Comparison of ENCODE assay signal across 9 cellular contexts in genomic region chr12:64666054-64666914, GRCh38. TPM values are rescaled to one million over a fixed set of nuclear protein-coding genes. Genes with fewer than 3 reads are reported as not detected.
DNase-seq lines count a peak whose midpoint lies in the region; ATAC-seq and TF ChIP-seq lines count a peak whose summit lies in the region.
"Had no signal": no experiment of that assay in that cellular context is flagged by ENCODE, and none has a peak within 500 bp of the region (broad histone marks: within the 10 kb centered on the region; RNA-seq: fewer than 3 reads in every experiment).

No MANE protein-coding gene starts in this region.

- CTCF ChIA-PET in activated naive CD4-positive, alpha-beta T cell treated with anti-CD3 and anti-CD28 coated beads, Interleukin-2, amount 10 ng/mL, durations not matched to agents 7 days and 5 days (lab: Charles Lee) = interaction anchor here (1.0 kb wide), 1 partner anchor 117 kb away, joined by 3 read pairs; no protein-coding TSS in a partner anchor

- H3K9me3 Mint-ChIP-seq in activated naive CD4-positive, alpha-beta T cell treated with anti-CD3 and anti-CD28 coated beads, Interleukin-2, amount 10 ng/mL, durations not matched to agents 7 days and 5 days = no peaks in the 10 kb centered on the region

- TF ChIP-seq POLR2A in esophagus squamous epithelium (IDR thresholded peaks at IDR 0.05) = no peak

- H4K20me1 ChIP-seq in Karpas-422 (ENCODE audit: insufficient read depth, low read depth, low read length) = no peaks in the 10 kb centered on the region

- H3K4me3 ChIP-seq in Karpas-422 (ENCODE audit: low read length) (peak overlapping the region; percentile 5), esophagus squamous epithelium (no peak overlapping the region), upper lobe of right lung (no peak overlapping the region)

- peak overlapping the region; percentile 62 for H3K4me2 ChIP-seq in Karpas-422 (ENCODE audit: low read depth, low read length, poor library complexity, severe bottlenecking)

- H3K27me3 ChIP-seq in Karpas-422 (ENCODE audit: low read length) = no peaks in the 10 kb centered on the region
- no peaks in the 10 kb centered on the region for H3K27me3 ChIP-seq in esophagus squamous epithelium
- no peaks in the 10 kb centered on the region for H3K27me3 ChIP-seq in upper lobe of right lung

- peaks cover 85% of the 10 kb centered on the region for H3K4me1 Mint-ChIP-seq in activated naive CD4-positive, alpha-beta T cell treated with anti-CD3 and anti-CD28 coated beads, Interleukin-2, amount 10 ng/mL, durations not matched to agents 7 days and 5 days

- H3K27me3 Mint-ChIP-seq in activated naive CD4-positive, alpha-beta T cell treated with anti-CD3 and anti-CD28 coated beads, Interleukin-2, amount 10 ng/mL, durations not matched to agents 7 days and 5 days = no peaks in the 10 kb centered on the region

- DNase-seq in activated naive CD4-positive, alpha-beta T cell treated with anti-CD3 and anti-CD28 coated beads, Interleukin-2, amount 10 ng/mL, durations not matched to agents 7 days and 5 days = no peak
- no peak for DNase-seq in activated naive CD4-positive, alpha-beta T cell treated with anti-CD3 and anti-CD28 coated beads, Interleukin-2, amount 50 U/mL, for 16 hours
- no peak for DNase-seq in Karpas-422
- no peak for DNase-seq in esophagus squamous epithelium (lab: John Stamatoyannopoulos, UW)
- DNase-seq in upper lobe of right lung = no peak
- no peak for DNase-seq in cortex of kidney (lab: John Stamatoyannopoulos, UW)
- no peak for DNase-seq in stimulated activated CD4-positive, alpha-beta T cell treated with anti-CD3 and anti-CD28 coated beads, Interleukin-2, amount 100 ng/mL, for 24 hours
- DNase-seq in NCI-H524 (lab: John Stamatoyannopoulos, UW) = no peak
- DNase-seq: NCI-H345 had no signal

- no peak for TF ChIP-seq CTCF in esophagus squamous epithelium (IDR thresholded peaks at IDR 0.05)
- no peak for TF ChIP-seq CTCF in upper lobe of right lung (IDR thresholded peaks at IDR 0.05)

- ATAC-seq in upper lobe of right lung = no peak

- 44 to 63% methylated on average over 3 of the region's 3 CpGs for WGBS in esophagus squamous epithelium, 2 donors

- H3K79me2 ChIP-seq in Karpas-422 (ENCODE audit: low read length) = peaks cover 97% of the 10 kb centered on the region

- no peaks in the 10 kb centered on the region for H3K9me3 ChIP-seq in Karpas-422 (ENCODE audit: low read length)
- no peaks in the 10 kb centered on the region for H3K9me3 ChIP-seq in esophagus squamous epithelium
- H3K9me3 ChIP-seq in upper lobe of right lung = no peaks in the 10 kb centered on the region

- peak overlapping the region; percentile 51 for H3K9ac ChIP-seq in Karpas-422 (ENCODE audit: low read length)

- peak overlapping the region; percentile 99 for H3K27ac Mint-ChIP-seq in activated naive CD4-positive, alpha-beta T cell treated with anti-CD3 and anti-CD28 coated beads, Interleukin-2, amount 10 ng/mL, durations not matched to agents 7 days and 5 days

- no peak overlapping the region for H2AFZ ChIP-seq in Karpas-422 (ENCODE audit: low read length)

- H3K4me3 Mint-ChIP-seq in activated naive CD4-positive, alpha-beta T cell treated with anti-CD3 and anti-CD28 coated beads, Interleukin-2, amount 10 ng/mL, durations not matched to agents 7 days and 5 days = peak overlapping the region; percentile 44

- no peaks in the 10 kb centered on the region for H3K9me2 ChIP-seq in Karpas-422 (replicated peaks; ENCODE audit: insufficient read depth, low read length)

- H3K27ac ChIP-seq in Karpas-422 (ENCODE audit: low read length) (peak overlapping the region; percentile 58), esophagus squamous epithelium (peak overlapping the region in 3 of 4 donors; percentile 43 to 88 (median 57)), upper lobe of right lung (peak overlapping the region; percentile 38)

- intact Hi-C loops in esophagus squamous epithelium (cut with DNase I) = no loop called here
- intact Hi-C loops in upper lobe of right lung (cut with DNase I) = no loop called here

- H3K36me3 ChIP-seq in Karpas-422 (ENCODE audit: insufficient read depth, low read length) = no peaks in the 10 kb centered on the region
- no peaks in the 10 kb centered on the region for H3K36me3 ChIP-seq in esophagus squamous epithelium
- no peaks in the 10 kb centered on the region for H3K36me3 ChIP-seq in upper lobe of right lung

- H3K36me3 Mint-ChIP-seq in activated naive CD4-positive, alpha-beta T cell treated with anti-CD3 and anti-CD28 coated beads, Interleukin-2, amount 10 ng/mL, durations not matched to agents 7 days and 5 days = peaks cover 23% of the 10 kb centered on the region

- H3K4me1 ChIP-seq in Karpas-422 (ENCODE audit: low read length) (peaks cover 84% of the 10 kb centered on the region), esophagus squamous epithelium (peaks cover 7 to 75% (median 38%) of the 10 kb centered on the region in 3 donors), upper lobe of right lung (peaks cover 62% of the 10 kb centered on the region)

RNA-seq across cellular contexts. Expression of gene RASSF3, which starts 56.0 kb away (rescaled TPM):
- total RNA-seq in Karpas-422 (2014; rRNA removed; shearing (Covaris generic); ENCODE audit: low replicate concordance) = 21.5 and 27.4 TPM in 2 replicates
- 10 to 100 TPM; 10.4 to 44.4 (median 15.5) TPM for total RNA-seq in esophagus squamous epithelium
- 96.5 TPM for total RNA-seq in upper lobe of right lung
